ENCODE assay signal across 13 cellular contexts in genomic region chr9:110114888-110115259, GRCh38.
DNase-seq lines count a peak whose midpoint lies in the region; ATAC-seq, FAIRE-seq and TF ChIP-seq lines count a peak whose summit lies in the region.
"Had no signal": no experiment of that assay in that cellular context is flagged by ENCODE, and none has a peak within 500 bp of the region (broad histone marks: within the 10 kb centered on the region; RNA-seq: fewer than 3 reads in every experiment).

No MANE protein-coding gene starts in this region.

- no peak for FAIRE-seq in A549 (lab: Jason Lieb, UNC)
- FAIRE-seq: TTC549 had no signal

- no peak for TF ChIP-seq EP300 in A549 (IDR thresholded peaks at IDR 0.05)

- H3K4me3 ChIP-seq in A549, result no peak overlapping the region
- H3K4me3 ChIP-seq in WERI-Rb-1 (ENCODE audit: low read depth, low read length), result peak overlapping the region; percentile 4
- H3K4me3 ChIP-seq: sigmoid colon had no signal

- no peak for TF ChIP-seq POLR2A in A549 (IDR thresholded peaks at IDR 0.05; ENCODE audit: low read length)

- H3K36me3 Mint-ChIP-seq in nephron (ENCODE audit: low read depth), result no peaks in the 10 kb centered on the region

- H3K4me1 Mint-ChIP-seq in nephron, result peaks cover 33% of the 10 kb centered on the region

- POLR2A ChIA-PET in A549 (lab: Yijun Ruan, JAX), result no interaction called here

- TF ChIP-seq RAD21 in A549 (conservative IDR thresholded peaks at IDR 0.05 in 1 of 2, IDR thresholded peaks at IDR 0.05 in 1 of 2), result no peak

- ATAC-seq in A549, result no peak; a peak in 1 of 6 replicates
- ATAC-seq in left cardiac atrium, result peak; percentile 53 to 68
- no peak for ATAC-seq in HG02798 (IDR thresholded peaks at IDR 0.05; ENCODE audit: poor library complexity, unreplicated experiment)

- peak overlapping the region in 2 of 3 experiments; percentile 7 to 18 for H3K4me3 Mint-ChIP-seq in nephron

- intact Hi-C loops in left cardiac atrium (cut with DNase I), result no loop called here

- H3K36me3 ChIP-seq in WERI-Rb-1, result no peaks in the 10 kb centered on the region
- H3K36me3 ChIP-seq: sigmoid colon had no signal

- no peaks in the 10 kb centered on the region for H3K9me3 ChIP-seq in A549
- H3K9me3 ChIP-seq in WERI-Rb-1 (ENCODE audit: severe bottlenecking), result no peaks in the 10 kb centered on the region
- H3K9me3 ChIP-seq: sigmoid colon had no signal

- H3K27ac Mint-ChIP-seq in nephron, result peak overlapping the region; percentile 57 to 73 (median 70)

- no peaks in the 10 kb centered on the region for H3K27me3 Mint-ChIP-seq in nephron (ENCODE audit: low read depth)

- in situ Hi-C loops in ACHN (cut with HindIII; ENCODE audit: low pct_ligation_motif_present, low pct_unique_long_range_greater_than_20kb, low sequenced_read_pairs), result no loop called here

- peaks cover 28% of the 10 kb centered on the region for H3K4me1 ChIP-seq in A549

- no peak for DNase-seq in A549 (ENCODE audit: low read depth in 1 of 2, low spot score in 1 of 2)
- peak; percentile 39 for DNase-seq in WERI-Rb-1
- no peak for DNase-seq in left cardiac atrium
- no peak for DNase-seq in ACHN
- no peak for DNase-seq in GM03348 (ENCODE audit: low spot score)
- DNase-seq in central memory CD4-positive, alpha-beta T cell, result no peak
- DNase-seq: GF-D8, KG1, NCI-H2029 treated with DMSO at 0.1 percent for 48 hours, sigmoid colon had no signal

- no peaks in the 10 kb centered on the region for H3K9me3 Mint-ChIP-seq in nephron

- no peaks in the 10 kb centered on the region for H3K27me3 ChIP-seq in WERI-Rb-1 (ENCODE audit: insufficient read depth, low read depth, severe bottlenecking)
- H3K27me3 ChIP-seq: sigmoid colon had no signal

- H3K27ac ChIP-seq in A549 (peak overlapping the region; percentile 68 to 79; a peak in 5 of 6 replicates), WERI-Rb-1 (peak overlapping the region; percentile 59)

- 84% methylated on average over 6 of the region's 6 CpGs for WGBS in A549 (ENCODE audit: missing lambda C conversion rate)

- TF ChIP-seq CTCF in A549 (IDR thresholded peaks at IDR 0.05), result no peak
- TF ChIP-seq CTCF in WERI-Rb-1 (IDR thresholded peaks at IDR 0.05; ENCODE audit: low read depth, low read length), result no peak
- no peak for TF ChIP-seq CTCF in nephron (IDR thresholded peaks at IDR 0.05; ENCODE audit: unreplicated experiment in 3 of 3)

- CTCF ChIA-PET in A549 (lab: Yijun Ruan, JAX), result no interaction called here

- no peak overlapping the region; the same call in 1 of the 3 replicates for H3K4me2 ChIP-seq in A549

TF ChIP-seq in A549, 52 proteins besides CTCF, POLR2A, EP300 and RAD21:
- TF ChIP-seq E2F6 (IDR thresholded peaks at IDR 0.05; ENCODE audit: borderline replicate concordance, low read depth) (no peak), CHD2 (IDR thresholded peaks at IDR 0.05; ENCODE audit: low read length, partially characterized antibody) (no peak), HMGXB4 (CRISPR knock-in tag; IDR thresholded peaks at IDR 0.05; ENCODE audit: borderline replicate concordance) (no peak), SMC3 (IDR thresholded peaks at IDR 0.05) (no peak), CHD4 (IDR thresholded peaks at IDR 0.05; ENCODE audit: borderline replicate concordance) (no peak), CEBPB (IDR thresholded peaks at IDR 0.05) (no peak), PBX3 (IDR thresholded peaks at IDR 0.05) (no peak), JUNB (IDR thresholded peaks at IDR 0.05) (no peak), RARB (CRISPR knock-in tag; IDR thresholded peaks at IDR 0.05) (no peak), FOSL2 (IDR thresholded peaks at IDR 0.05) (no peak), FOSL2 (CRISPR knock-in tag; IDR thresholded peaks at IDR 0.05) (no peak), KDM5A (IDR thresholded peaks at IDR 0.05) (no peak), JUN (IDR thresholded peaks at IDR 0.05) (no peak), ELK1 (IDR thresholded peaks at IDR 0.05; ENCODE audit: low read depth, low read length) (no peak), POLR2AphosphoS2 (conservative IDR thresholded peaks at IDR 0.05; ENCODE audit: low read length) (no peak), HES2 (IDR thresholded peaks at IDR 0.05) (no peak), REST (IDR thresholded peaks at IDR 0.05) (no peak)

Comparison
In these comparisons a context has a peak if more than half of its experiments do, and no peak if none do; other contexts are left out.
1. ATAC-seq: peak in left cardiac atrium (2 of 2); none in A549 (0 of 2) and HG02798 (single experiment).